In the genomic region with DNA sequence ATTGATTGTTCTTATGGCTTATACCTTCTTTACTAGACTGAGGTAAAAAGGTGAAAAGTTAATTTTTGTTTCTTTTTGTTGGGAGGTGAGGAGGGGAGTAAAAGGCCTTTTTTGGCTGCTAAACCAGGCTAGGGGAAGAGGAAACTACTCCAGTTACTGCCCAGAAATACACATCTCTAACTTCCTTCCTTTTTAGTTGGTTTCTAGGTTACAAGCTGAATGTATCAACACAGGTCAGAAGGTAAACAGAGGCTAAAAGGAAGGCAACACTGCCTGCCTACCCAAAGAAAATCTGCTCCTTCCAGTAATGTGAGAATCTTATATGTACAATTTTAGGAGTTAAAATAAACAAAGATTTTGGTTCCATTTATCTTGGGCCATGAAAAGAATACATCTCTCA, we compare ENCODE assay signal across 11 cellular contexts.
DNase-seq lines count a peak whose midpoint lies in the region; ATAC-seq, FAIRE-seq and TF ChIP-seq lines count a peak whose summit lies in the region.
"Had no signal": no experiment of that assay in that cellular context is flagged by ENCODE, and none has a peak within 500 bp of the region (broad histone marks: within the 10 kb centered on the region; RNA-seq: fewer than 3 reads in every experiment).

No MANE protein-coding gene starts in this region.

- no peak overlapping the region for H3K4me3 ChIP-seq in psoas muscle
- H3K4me3 ChIP-seq: thoracic aorta had no signal

- no peak for TF ChIP-seq POLR2A in H54 (IDR thresholded peaks at IDR 0.05; ENCODE audit: low read depth, low read length)

- H3K4me1 ChIP-seq in psoas muscle, result peaks cover 8% of the 10 kb centered on the region

- H3K36me3 ChIP-seq in psoas muscle (ENCODE audit: insufficient read depth in 1 of 2, low read depth in 1 of 2), result no peaks in the 10 kb centered on the region
- H3K36me3 ChIP-seq: thoracic aorta had no signal

- H3K27me3 ChIP-seq in psoas muscle (ENCODE audit: insufficient read depth in 3 of 3, low read length in 2 of 3), result no peaks in the 10 kb centered on the region

- ATAC-seq in central memory CD8-positive, alpha-beta T cell (replicated peaks; ENCODE audit: extremely low read depth, poor library complexity, severe bottlenecking), result peak; percentile 4
- ATAC-seq in psoas muscle (no peak), GM18502 (IDR thresholded peaks at IDR 0.05; ENCODE audit: poor library complexity, unreplicated experiment) (no peak), HG02678 (IDR thresholded peaks at IDR 0.05; ENCODE audit: unreplicated experiment) (no peak), HG03139 (IDR thresholded peaks at IDR 0.05; ENCODE audit: unreplicated experiment) (no peak)

- H3K27ac ChIP-seq in psoas muscle, result peak overlapping the region; percentile 18

- H3K9me3 ChIP-seq in psoas muscle, result no peaks in the 10 kb centered on the region
- H3K9me3 ChIP-seq: thoracic aorta had no signal

- intact Hi-C loops in psoas muscle (cut with DNase I), result no loop called here

- H3K27ac Mint-ChIP-seq in central memory CD8-positive, alpha-beta T cell (ENCODE audit: low read depth), result peak overlapping the region; percentile 95

- H3K27me3 Mint-ChIP-seq in central memory CD8-positive, alpha-beta T cell, result no peaks in the 10 kb centered on the region

- H3K4me1 Mint-ChIP-seq in central memory CD8-positive, alpha-beta T cell, result peaks cover 14% of the 10 kb centered on the region

- no peak for TF ChIP-seq CTCF in psoas muscle (IDR thresholded peaks at IDR 0.05)

- no peaks in the 10 kb centered on the region for H3K9me3 Mint-ChIP-seq in central memory CD8-positive, alpha-beta T cell
- H3K9me3 Mint-ChIP-seq: H9 had no signal

- H3K4me3 Mint-ChIP-seq in central memory CD8-positive, alpha-beta T cell, result peak overlapping the region; percentile 29
- H3K4me3 Mint-ChIP-seq: H9 had no signal

- FAIRE-seq in H54 (lab: Jason Lieb, UNC), result peak; percentile 74

- H3K36me3 Mint-ChIP-seq in central memory CD8-positive, alpha-beta T cell (ENCODE audit: insufficient read depth), result peaks cover 7% of the 10 kb centered on the region

- no peak for DNase-seq in H54 (ENCODE audit: insufficient read length, low spot score)
- peak; percentile 19 for DNase-seq in NCI-H774 (lab: John Stamatoyannopoulos, UW)
- DNase-seq in central memory CD8-positive, alpha-beta T cell (ENCODE audit: low spot score in 2 of 2), result no peak
- no peak for DNase-seq in psoas muscle
- DNase-seq in epidermal melanocyte (ENCODE audit: insufficient read length, low spot score), result no peak
- DNase-seq: caudate nucleus, H9 had no signal
